Comparison of ENCODE assay signal across 10 cellular contexts in genomic region chr2:161415467-161416293, GRCh38. TPM values are rescaled to one million over a fixed set of nuclear protein-coding genes. Genes with fewer than 3 reads are reported as not detected.
A peak's percentile ranks its signal among the peaks of the same experiment; 100 is the strongest.
DNase-seq lines count a peak whose midpoint lies in the region; ATAC-seq and TF ChIP-seq lines count a peak whose summit lies in the region.
"Had no signal": no experiment of that assay in that cellular context is flagged by ENCODE, and none has a peak within 500 bp of the region (broad histone marks: within the 10 kb centered on the region; RNA-seq: fewer than 3 reads in every experiment).

No MANE protein-coding gene starts in this region.

- no peak overlapping the region for H3K9ac ChIP-seq in PC-3 (ENCODE audit: low read length)

- H2AFZ ChIP-seq in PC-3 (ENCODE audit: low read length), result peak overlapping the region; percentile 96

- 10% methylated on average over 21 of the region's 21 CpGs for WGBS in right cardiac atrium
- 6 to 13% (median 10%) methylated on average over 20 to 21 of the region's 21 CpGs for WGBS in heart left ventricle, 4 donors
- WGBS in esophagus muscularis mucosa, result 12% methylated on average over 21 of the region's 21 CpGs

- TF ChIP-seq POLR2A in heart left ventricle (IDR thresholded peaks at IDR 0.05) (no peak), esophagus muscularis mucosa (IDR thresholded peaks at IDR 0.05; ENCODE audit: low read depth) (no peak)

- DNase-seq in right cardiac atrium (no peak), heart left ventricle (no peak), PC-3 (no peak), esophagus muscularis mucosa (ENCODE audit: extremely low spot score) (no peak), thoracic aorta (ENCODE audit: low spot score) (no peak), RWPE1 (ENCODE audit: low spot score) (no peak)
- DNase-seq: thyroid gland had no signal

- H3K4me1 ChIP-seq in right cardiac atrium (ENCODE audit: control insufficient read depth, insufficient read depth, low read length), result peaks cover 2% of the 10 kb centered on the region
- H3K4me1 ChIP-seq in heart left ventricle, result peaks cover 0 to 52% (median 25%) of the 10 kb centered on the region in 12 donors
- peaks cover 19% of the 10 kb centered on the region for H3K4me1 ChIP-seq in PC-3 (ENCODE audit: insufficient read depth, low read length)
- H3K4me1 ChIP-seq in esophagus muscularis mucosa, result peaks cover 40 to 56% (median 49%) of the 10 kb centered on the region in 4 donors
- H3K4me1 ChIP-seq in thoracic aorta (ENCODE audit: control insufficient read depth in 1 of 2, low read depth in 2 of 2), result peaks cover 0 to 44% of the 10 kb centered on the region in 2 donors

- CTCF ChIA-PET in PC-3 (lab: Charles Lee), result no interaction called here
- CTCF ChIA-PET in RWPE1 (lab: Yijun Ruan, JAX), result interaction anchor here (0.7 kb wide), 1 partner anchor 472 kb away, joined by 3 read pairs; no protein-coding TSS in a partner anchor

- BruUV-seq in PC-3 (replicated peaks; lab: Mats Ljungman, UMichigan), result no TSS peak

- POLR2A ChIA-PET in PC-3 (lab: Charles Lee; ENCODE audit: unreplicated experiment) (no interaction called here), RWPE1 (lab: Yijun Ruan, JAX; ENCODE audit: low non-redundant PET) (no interaction called here)

- TF ChIP-seq CTCF in heart left ventricle (IDR thresholded peaks at IDR 0.05), result no peak
- no peak for TF ChIP-seq CTCF in PC-3 (conservative IDR thresholded peaks at IDR 0.05; ENCODE audit: low read depth, low read length)
- TF ChIP-seq CTCF in esophagus muscularis mucosa (IDR thresholded peaks at IDR 0.05), result no peak
- TF ChIP-seq CTCF in thoracic aorta (IDR thresholded peaks at IDR 0.05), result no peak
- TF ChIP-seq CTCF in RWPE1 (conservative IDR thresholded peaks at IDR 0.05; ENCODE audit: low read depth), result no peak

- no peaks in the 10 kb centered on the region for H3K79me2 ChIP-seq in PC-3 (ENCODE audit: low read length)

- TF ChIP-seq EP300 in esophagus muscularis mucosa (IDR thresholded peaks at IDR 0.05), result no peak

- H3K9me3 ChIP-seq in right cardiac atrium (ENCODE audit: control insufficient read depth, low read length) (no peaks in the 10 kb centered on the region), heart left ventricle (no peaks in the 10 kb centered on the region), PC-3 (ENCODE audit: low read length) (no peaks in the 10 kb centered on the region), esophagus muscularis mucosa (no peaks in the 10 kb centered on the region), thoracic aorta (no peaks in the 10 kb centered on the region)
- H3K9me3 ChIP-seq: thyroid gland had no signal

- H3K9me2 ChIP-seq in PC-3 (replicated peaks; ENCODE audit: low read length), result no peaks in the 10 kb centered on the region

- H3K27ac ChIP-seq in right cardiac atrium (ENCODE audit: low read length) (no peak overlapping the region), heart left ventricle (no peak overlapping the region), PC-3 (ENCODE audit: low read length) (no peak overlapping the region), esophagus muscularis mucosa (replicated peaks in 1 of 4) (no peak overlapping the region), thoracic aorta (no peak overlapping the region), RWPE1 (no peak overlapping the region)
- H3K27ac ChIP-seq: thyroid gland had no signal

- H3K4me3 ChIP-seq in right cardiac atrium (ENCODE audit: low read length), result peak overlapping the region; percentile 58
- peak overlapping the region in 2 of 12 donors; percentile 56 to 61 for H3K4me3 ChIP-seq in heart left ventricle
- H3K4me3 ChIP-seq in PC-3 (ENCODE audit: low read length), result peak overlapping the region; percentile 65
- H3K4me3 ChIP-seq in esophagus muscularis mucosa, result peak overlapping the region; percentile 47 to 60 (median 52)
- peak overlapping the region; percentile 71 for H3K4me3 ChIP-seq in thoracic aorta

- intact Hi-C loops in right cardiac atrium (cut with DNase I) (no loop called here), heart left ventricle (cut with DNase I) (no loop called here), PC-3 (cut with micrococcal nuclease) (loop anchor here (2.0 to 10.0 kb wide), 3 partner anchors 107 to 529 kb away; partner anchors contain the start of gene PSMD14), esophagus muscularis mucosa (cut with DNase I) (no loop called here)

- no peaks in the 10 kb centered on the region for H4K20me1 ChIP-seq in PC-3 (ENCODE audit: low read length)

- peak overlapping the region; percentile 93 for H3K4me2 ChIP-seq in PC-3 (ENCODE audit: low read length)

- peaks cover 1% of the 10 kb centered on the region for H3K27me3 ChIP-seq in right cardiac atrium (ENCODE audit: control insufficient read depth, insufficient read depth)
- peaks cover 48 to 72% (median 63%) of the 10 kb centered on the region in 9 donors for H3K27me3 ChIP-seq in heart left ventricle
- H3K27me3 ChIP-seq in PC-3 (ENCODE audit: low read length), result no peaks in the 10 kb centered on the region
- H3K27me3 ChIP-seq in esophagus muscularis mucosa, result peaks cover 5 to 70% (median 60%) of the 10 kb centered on the region in 4 donors
- peaks cover 30% of the 10 kb centered on the region for H3K27me3 ChIP-seq in thoracic aorta (replicated peaks; ENCODE audit: insufficient read depth)

- H3K36me3 ChIP-seq in heart left ventricle, result peaks cover 0 to 13% (median 6%) of the 10 kb centered on the region in 9 donors
- H3K36me3 ChIP-seq in PC-3 (ENCODE audit: low read depth, low read length), result peaks cover 7% of the 10 kb centered on the region; the same call in 1 of the 2 replicates
- H3K36me3 ChIP-seq in esophagus muscularis mucosa, result no peaks in the 10 kb centered on the region
- no peaks in the 10 kb centered on the region for H3K36me3 ChIP-seq in thoracic aorta
- H3K36me3 ChIP-seq: thyroid gland had no signal

- ATAC-seq in right cardiac atrium (no peak), heart left ventricle (no peak), PC-3 (peak; percentile 4), thoracic aorta (ENCODE audit: insufficient number of reproducible peaks, low FRiP score, low read depth) (no peak), HG03457 (IDR thresholded peaks at IDR 0.05; ENCODE audit: unreplicated experiment) (no peak), HG03095 (IDR thresholded peaks at IDR 0.05; ENCODE audit: unreplicated experiment) (no peak)

- no peaks in the 10 kb centered on the region for H3F3A ChIP-seq in PC-3 (ENCODE audit: low read length, unreplicated experiment)

RNA-seq across cellular contexts. Expression of gene TBR1, which starts 0.4 kb away (rescaled TPM):
- total RNA-seq in right cardiac atrium (not detected), heart left ventricle (1 to 10 TPM in 1 of 9 donors, not detected in 8; 1.0 TPM), PC-3 (2014; rRNA removed) (not detected in 2 replicates), esophagus muscularis mucosa (not detected), thoracic aorta (not detected)
- polyA plus RNA-seq in right cardiac atrium (0.02 TPM), heart left ventricle (not detected)
- total RNA-seq: esophagus mucosa had no signal
